12 cellular contexts compared by ENCODE assay signal in genomic region chr2:194545978-194546377, GRCh38.
DNase-seq lines count a peak whose midpoint lies in the region; ATAC-seq and TF ChIP-seq lines count a peak whose summit lies in the region.
"Had no signal": no experiment of that assay in that cellular context is flagged by ENCODE, and none has a peak within 500 bp of the region (broad histone marks: within the 10 kb centered on the region; RNA-seq: fewer than 3 reads in every experiment).

No MANE protein-coding gene starts in this region.

- CTCF ChIA-PET in Calu3 (lab: Charles Lee) = interaction anchor here (0.8 kb wide), 1 partner anchor 321 kb away, joined by 3 read pairs; no protein-coding TSS in a partner anchor

- ATAC-seq in SK-N-SH treated with all-trans-retinoic acid at 6 μM for 48 hours = 0 out of 3 replicates have a peak, but pooled peaks have one; percentile 36
- no peak for ATAC-seq in GM18909 (IDR thresholded peaks at IDR 0.05; ENCODE audit: poor library complexity, unreplicated experiment)
- ATAC-seq in stimulated activated naive B cell treated with anti-CD40 and anti-IgM and Interleukin-4, amounts not matched to agents 10 μg/mL and 1 μg/mL and 100 μg/mL, for 72 hours (replicated peaks) = no peak

- peaks cover 21% of the 10 kb centered on the region for H3K4me1 Mint-ChIP-seq in Calu3 (ENCODE audit: low read depth, unreplicated experiment)
- no peaks in the 10 kb centered on the region for H3K4me1 Mint-ChIP-seq in stimulated activated naive B cell treated with anti-CD40 and anti-IgM and Interleukin-4, amounts not matched to agents 10 μg/mL and 1 μg/mL and 100 μg/mL, for 72 hours

- H3K36me3 Mint-ChIP-seq in Calu3 (ENCODE audit: insufficient read depth, unreplicated experiment) = no peaks in the 10 kb centered on the region
- H3K36me3 Mint-ChIP-seq in stimulated activated naive B cell treated with anti-CD40 and anti-IgM and Interleukin-4, amounts not matched to agents 10 μg/mL and 1 μg/mL and 100 μg/mL, for 72 hours = no peaks in the 10 kb centered on the region

- TF ChIP-seq CTCF in Calu3 (IDR thresholded peaks at IDR 0.05; ENCODE audit: unreplicated experiment) = peak; percentile 32

- no peak overlapping the region for H3K4me3 Mint-ChIP-seq in Calu3 (ENCODE audit: low read depth, unreplicated experiment)
- no peak overlapping the region for H3K4me3 Mint-ChIP-seq in stimulated activated naive B cell treated with anti-CD40 and anti-IgM and Interleukin-4, amounts not matched to agents 10 μg/mL and 1 μg/mL and 100 μg/mL, for 72 hours

- no peak for DNase-seq in Calu3
- DNase-seq in HT-29 (ENCODE audit: low spot score) = peak; percentile 44
- DNase-seq in kidney glomerular epithelial cell (lab: John Stamatoyannopoulos, UW) = peak; percentile 32
- DNase-seq in HPDE6-E6E7 (ENCODE audit: extremely low spot score) = no peak
- DNase-seq in stimulated activated naive B cell treated with anti-CD40 and anti-IgM and Interleukin-4, amounts not matched to agents 10 μg/mL and 1 μg/mL and 100 μg/mL, for 72 hours = no peak
- DNase-seq in ecto neural progenitor cell (ENCODE audit: low spot score) = no peak
- DNase-seq: activated naive CD4-positive, alpha-beta T cell treated with anti-CD3 and anti-CD28 coated beads, Interleukin-2, amount 50 U/mL, for 16 hours; mesenchymal stem cell; NCI-H2029; transverse colon had no signal

- no peaks in the 10 kb centered on the region for H3K27me3 Mint-ChIP-seq in Calu3 (ENCODE audit: unreplicated experiment)
- H3K27me3 Mint-ChIP-seq in stimulated activated naive B cell treated with anti-CD40 and anti-IgM and Interleukin-4, amounts not matched to agents 10 μg/mL and 1 μg/mL and 100 μg/mL, for 72 hours = no peaks in the 10 kb centered on the region

- peaks cover 11% of the 10 kb centered on the region for H3K9me3 Mint-ChIP-seq in Calu3 (ENCODE audit: low read depth, unreplicated experiment)
- H3K9me3 Mint-ChIP-seq in stimulated activated naive B cell treated with anti-CD40 and anti-IgM and Interleukin-4, amounts not matched to agents 10 μg/mL and 1 μg/mL and 100 μg/mL, for 72 hours = no peaks in the 10 kb centered on the region

- BruUV-seq in Calu3 (replicated peaks; lab: Mats Ljungman, UMichigan) = no TSS peak

- intact Hi-C loops in Calu3 (cut with micrococcal nuclease; ENCODE audit: unreplicated experiment) = loop anchor here (1.0 to 10.0 kb wide), 5 partner anchors 273 to 1389 kb away; no protein-coding TSS in a partner anchor

- no peak overlapping the region for H3K27ac Mint-ChIP-seq in Calu3 (ENCODE audit: unreplicated experiment)
- H3K27ac Mint-ChIP-seq in stimulated activated naive B cell treated with anti-CD40 and anti-IgM and Interleukin-4, amounts not matched to agents 10 μg/mL and 1 μg/mL and 100 μg/mL, for 72 hours = no peak overlapping the region

TF ChIP-seq in SK-N-SH treated with all-trans-retinoic acid at 6 μM for 48 hours, 23 proteins besides CTCF, POLR2A, EP300 and RAD21:
- TF ChIP-seq ARNTL (CRISPR knock-in tag; IDR thresholded peaks at IDR 0.05; ENCODE audit: borderline replicate concordance, low read depth) = no peak
- TF ChIP-seq PPARA (CRISPR knock-in tag; IDR thresholded peaks at IDR 0.05; ENCODE audit: borderline replicate concordance) = no peak
- no peak for TF ChIP-seq CREB5 (CRISPR knock-in tag; IDR thresholded peaks at IDR 0.05; ENCODE audit: low read depth)
- no peak for TF ChIP-seq ISL1 (CRISPR knock-in tag; IDR thresholded peaks at IDR 0.05)
- no peak for TF ChIP-seq ZFP30 (CRISPR knock-in tag; IDR thresholded peaks at IDR 0.05)
- no peak for TF ChIP-seq BACH2 (CRISPR knock-in tag; IDR thresholded peaks at IDR 0.05; ENCODE audit: borderline replicate concordance)
- TF ChIP-seq CSDC2 (CRISPR knock-in tag; IDR thresholded peaks at IDR 0.05) = no peak
- TF ChIP-seq GLIS3 (CRISPR knock-in tag; IDR thresholded peaks at IDR 0.05) = no peak
- no peak for TF ChIP-seq TOX (CRISPR knock-in tag; IDR thresholded peaks at IDR 0.05; ENCODE audit: borderline replicate concordance)
- no peak for TF ChIP-seq TCF4 (CRISPR knock-in tag; IDR thresholded peaks at IDR 0.05; ENCODE audit: borderline replicate concordance)
- no peak for TF ChIP-seq ZC3H10 (CRISPR knock-in tag; IDR thresholded peaks at IDR 0.05)
- TF ChIP-seq ZNF565 (CRISPR knock-in tag; conservative IDR thresholded peaks at IDR 0.05; ENCODE audit: low read depth) = no peak
- no peak for TF ChIP-seq SNAI2 (CRISPR knock-in tag; IDR thresholded peaks at IDR 0.05)
- no peak for TF ChIP-seq ZFP3 (CRISPR knock-in tag; IDR thresholded peaks at IDR 0.05)
- TF ChIP-seq ZNF70 (CRISPR knock-in tag; IDR thresholded peaks at IDR 0.05) = no peak
- TF ChIP-seq POU6F1 (CRISPR knock-in tag; IDR thresholded peaks at IDR 0.05; ENCODE audit: borderline replicate concordance, low read depth) = no peak
- no peak for TF ChIP-seq PATZ1 (CRISPR knock-in tag; IDR thresholded peaks at IDR 0.05; ENCODE audit: borderline replicate concordance)
- TF ChIP-seq OSR1 (CRISPR knock-in tag; IDR thresholded peaks at IDR 0.05) = no peak
- no peak for TF ChIP-seq ESRRG (CRISPR knock-in tag; IDR thresholded peaks at IDR 0.05)
- no peak for TF ChIP-seq CSRNP3 (CRISPR knock-in tag; IDR thresholded peaks at IDR 0.05)
TF ChIP-seq in SK-N-SH treated with all-trans-retinoic acid at 6 μM for 48 hours: peak in this region for 0.

Comparison
In these comparisons a context has a peak if more than half of its experiments do, and no peak if none do; other contexts are left out.
1. DNase-seq: peak in HT-29 (single experiment) and kidney glomerular epithelial cell (single experiment); none in Calu3 (single experiment), HPDE6-E6E7 (single experiment), stimulated activated naive B cell treated with anti-CD40 and anti-IgM and Interleukin-4, amounts not matched to agents 10 μg/mL and 1 μg/mL and 100 μg/mL, for 72 hours (single experiment) and ecto neural progenitor cell (single experiment).